8 cellular contexts compared by ENCODE assay signal in genomic region chr1:87329756-87330200, GRCh38. TPM values are rescaled to one million over a fixed set of nuclear protein-coding genes. Genes with fewer than 3 reads are reported as not detected.
DNase-seq lines count a peak whose midpoint lies in the region; ATAC-seq and TF ChIP-seq lines count a peak whose summit lies in the region.

No MANE protein-coding gene starts in this region.

- CTCF ChIA-PET in Panc1 (lab: Charles Lee): no interaction called here

- in situ Hi-C loops in Panc1 (cut with HindIII; ENCODE audit: low pct_unique_long_range_greater_than_20kb, low sequenced_read_pairs): no loop called here
- in situ Hi-C loops in ACHN (cut with HindIII; ENCODE audit: low pct_ligation_motif_present, low pct_unique_long_range_greater_than_20kb, low sequenced_read_pairs): no loop called here

- BruUV-seq in Panc1 (replicated peaks; lab: Mats Ljungman, UMichigan): TSS peak; percentile 87

- H3K9me3 ChIP-seq in Panc1 (ENCODE audit: control insufficient read depth, insufficient read depth, low read depth, low read length): no peaks in the 10 kb centered on the region
- no peaks in the 10 kb centered on the region for H3K9me3 ChIP-seq in ectodermal cell (ENCODE audit: control insufficient read depth, low read length)

- no peak for DNase-seq in activated T-cell treated with anti-CD3 and anti-CD28 coated beads, Interleukin-2, amount 50 U/mL, for 24 hours
- no peak for DNase-seq in activated T-cell treated with anti-CD3 and anti-CD28 coated beads, Interleukin-2, amount 50 U/mL, for 48 hours
- DNase-seq in Panc1 (ENCODE audit: low read depth, low spot score) (no peak), naive B cell (peak; percentile 55), ACHN (no peak)
- DNase-seq in effector CD4-positive, alpha-beta T cell: no peak

- H3K4me3 Mint-ChIP-seq in activated T-cell treated with anti-CD3 and anti-CD28 coated beads, Interleukin-2, amount 50 U/mL, for 24 hours: peak overlapping the region; percentile 86
- peak overlapping the region; percentile 82 to 99 (median 96) for H3K4me3 Mint-ChIP-seq in naive B cell

- H3K36me3 ChIP-seq in Panc1 (ENCODE audit: control insufficient read depth, insufficient read depth, low read length): no peaks in the 10 kb centered on the region; the same call in 1 of the 2 replicates
- no peaks in the 10 kb centered on the region for H3K36me3 ChIP-seq in ectodermal cell (ENCODE audit: control insufficient read depth, insufficient read depth, low read length)

- H3K4me1 ChIP-seq in Panc1 (ENCODE audit: control insufficient read depth, insufficient read depth, low read length): peaks cover 46% of the 10 kb centered on the region
- H3K4me1 ChIP-seq in ectodermal cell (ENCODE audit: control insufficient read depth, insufficient read depth, low read length): peaks cover 26% of the 10 kb centered on the region

- no peaks in the 10 kb centered on the region for H3K9me3 Mint-ChIP-seq in activated T-cell treated with anti-CD3 and anti-CD28 coated beads, Interleukin-2, amount 50 U/mL, for 24 hours
- H3K9me3 Mint-ChIP-seq in naive B cell: no peaks in the 10 kb centered on the region

- peak overlapping the region; percentile 69 to 87 for H3K4me3 ChIP-seq in Panc1 (ENCODE audit: low read depth in 2 of 2, low read length in 2 of 2)
- H3K4me3 ChIP-seq in ectodermal cell (ENCODE audit: insufficient read depth, low read depth, low read length): peak overlapping the region; percentile 85

- H3K27me3 Mint-ChIP-seq in activated T-cell treated with anti-CD3 and anti-CD28 coated beads, Interleukin-2, amount 50 U/mL, for 24 hours: peaks cover 30% of the 10 kb centered on the region
- no peaks in the 10 kb centered on the region for H3K27me3 Mint-ChIP-seq in naive B cell

- no peaks in the 10 kb centered on the region for H3K27me3 ChIP-seq in Panc1 (ENCODE audit: control insufficient read depth, insufficient read depth, low read length)
- H3K27me3 ChIP-seq in ectodermal cell (ENCODE audit: control insufficient read depth, insufficient read depth, low read length, poor library complexity, severe bottlenecking): no peaks in the 10 kb centered on the region

- intact Hi-C loops in Panc1 (cut with micrococcal nuclease; ENCODE audit: unreplicated experiment): loop anchor here (10.0 kb wide), 1 partner anchor 195 kb away; no protein-coding TSS in a partner anchor

- H3K4me1 Mint-ChIP-seq in activated T-cell treated with anti-CD3 and anti-CD28 coated beads, Interleukin-2, amount 50 U/mL, for 24 hours (ENCODE audit: low read depth): peaks cover 54% of the 10 kb centered on the region
- H3K4me1 Mint-ChIP-seq in naive B cell: peaks cover 41 to 59% (median 54%) of the 10 kb centered on the region in 3 donors

- H3K27ac ChIP-seq in Panc1 (ENCODE audit: low read length): peak overlapping the region; percentile 89
- H3K27ac ChIP-seq in ectodermal cell (ENCODE audit: insufficient read depth, low read depth, low read length, poor library complexity, severe bottlenecking): peak overlapping the region; percentile 95

- POLR2A ChIA-PET in Panc1 (lab: Charles Lee): interaction anchor here (0.7 kb wide), 1 partner anchor 15 kb away, joined by 8 read pairs; no protein-coding TSS in a partner anchor

- TF ChIP-seq CTCF in Panc1 (IDR thresholded peaks at IDR 0.05): no peak

- ATAC-seq in Panc1 (no peak), naive B cell (ENCODE audit: low read depth in 2 of 2) (peak; percentile 16 to 21), HG03135 (IDR thresholded peaks at IDR 0.05; ENCODE audit: unreplicated experiment) (no peak)

- 0% methylated on average over 5 of the region's 5 CpGs for WGBS in ectodermal cell, 2 experiments

- H3K36me3 Mint-ChIP-seq in activated T-cell treated with anti-CD3 and anti-CD28 coated beads, Interleukin-2, amount 50 U/mL, for 24 hours (ENCODE audit: low read depth): peaks cover 16% of the 10 kb centered on the region
- no peaks in the 10 kb centered on the region for H3K36me3 Mint-ChIP-seq in naive B cell

- H3K27ac Mint-ChIP-seq in activated T-cell treated with anti-CD3 and anti-CD28 coated beads, Interleukin-2, amount 50 U/mL, for 24 hours: peak overlapping the region; percentile 94
- H3K27ac Mint-ChIP-seq in naive B cell: peak overlapping the region in 5 of 6 donors; percentile 49 to 97 (median 91)

RNA-seq across cellular contexts. Expression of gene LMO4, which starts 1.1 kb away (rescaled TPM):
- total RNA-seq in Panc1 (2021; ENCODE audit: unreplicated experiment): 38.3 TPM
- 37.9 TPM for polyA plus RNA-seq in Panc1 (2012; ENCODE audit: insufficient read length)
- 80.6 TPM for polyA plus RNA-seq in ectodermal cell (2013, experiment 1 of 4)
- 79.9 TPM for polyA plus RNA-seq in ectodermal cell (2013, experiment 2 of 4)
- polyA plus RNA-seq in ectodermal cell (2013, experiment 3 of 4): 76.9 TPM
- 90.1 TPM for polyA plus RNA-seq in ectodermal cell (2013, experiment 4 of 4)
- 10 to 100 TPM; 11.7 to 17.5 (median 14.4) TPM for polyA plus RNA-seq in naive B cell (ENCODE audit: low read depth in 6 of 6)

Comparison
In these comparisons a context has a peak if more than half of its experiments do, and no peak if none do; other contexts are left out.
1. ATAC-seq: peak in naive B cell (2 of 2); none in Panc1 (single experiment) and HG03135 (single experiment).